2 cellular contexts compared by ENCODE assay signal in the genomic region with DNA sequence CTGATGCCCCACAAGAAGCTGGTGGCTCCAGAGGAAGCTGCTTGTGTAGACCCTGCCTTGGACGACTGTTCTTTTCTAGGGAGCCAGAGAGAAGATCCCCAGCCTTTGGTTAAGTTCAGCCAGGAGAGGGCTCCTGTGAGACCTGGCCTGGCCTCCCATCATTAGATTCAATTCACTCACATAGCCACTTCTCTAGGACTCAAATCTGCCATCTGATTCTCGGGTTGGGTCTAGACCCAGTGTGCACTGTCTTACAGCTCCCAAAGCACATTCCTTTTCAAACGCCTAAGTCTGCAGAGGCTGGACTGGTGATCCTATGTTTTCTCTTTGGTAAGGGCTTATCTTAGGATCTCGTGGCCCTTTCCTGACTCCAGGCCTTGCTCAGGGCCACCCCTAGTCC.
TF ChIP-seq lines count a peak whose summit lies in the region.

No MANE protein-coding gene starts in this region.

TF ChIP-seq in GM23338, 12 proteins besides CTCF, POLR2A, EP300 and RAD21 (continued from another document):
- TF ChIP-seq, protein P1, sequence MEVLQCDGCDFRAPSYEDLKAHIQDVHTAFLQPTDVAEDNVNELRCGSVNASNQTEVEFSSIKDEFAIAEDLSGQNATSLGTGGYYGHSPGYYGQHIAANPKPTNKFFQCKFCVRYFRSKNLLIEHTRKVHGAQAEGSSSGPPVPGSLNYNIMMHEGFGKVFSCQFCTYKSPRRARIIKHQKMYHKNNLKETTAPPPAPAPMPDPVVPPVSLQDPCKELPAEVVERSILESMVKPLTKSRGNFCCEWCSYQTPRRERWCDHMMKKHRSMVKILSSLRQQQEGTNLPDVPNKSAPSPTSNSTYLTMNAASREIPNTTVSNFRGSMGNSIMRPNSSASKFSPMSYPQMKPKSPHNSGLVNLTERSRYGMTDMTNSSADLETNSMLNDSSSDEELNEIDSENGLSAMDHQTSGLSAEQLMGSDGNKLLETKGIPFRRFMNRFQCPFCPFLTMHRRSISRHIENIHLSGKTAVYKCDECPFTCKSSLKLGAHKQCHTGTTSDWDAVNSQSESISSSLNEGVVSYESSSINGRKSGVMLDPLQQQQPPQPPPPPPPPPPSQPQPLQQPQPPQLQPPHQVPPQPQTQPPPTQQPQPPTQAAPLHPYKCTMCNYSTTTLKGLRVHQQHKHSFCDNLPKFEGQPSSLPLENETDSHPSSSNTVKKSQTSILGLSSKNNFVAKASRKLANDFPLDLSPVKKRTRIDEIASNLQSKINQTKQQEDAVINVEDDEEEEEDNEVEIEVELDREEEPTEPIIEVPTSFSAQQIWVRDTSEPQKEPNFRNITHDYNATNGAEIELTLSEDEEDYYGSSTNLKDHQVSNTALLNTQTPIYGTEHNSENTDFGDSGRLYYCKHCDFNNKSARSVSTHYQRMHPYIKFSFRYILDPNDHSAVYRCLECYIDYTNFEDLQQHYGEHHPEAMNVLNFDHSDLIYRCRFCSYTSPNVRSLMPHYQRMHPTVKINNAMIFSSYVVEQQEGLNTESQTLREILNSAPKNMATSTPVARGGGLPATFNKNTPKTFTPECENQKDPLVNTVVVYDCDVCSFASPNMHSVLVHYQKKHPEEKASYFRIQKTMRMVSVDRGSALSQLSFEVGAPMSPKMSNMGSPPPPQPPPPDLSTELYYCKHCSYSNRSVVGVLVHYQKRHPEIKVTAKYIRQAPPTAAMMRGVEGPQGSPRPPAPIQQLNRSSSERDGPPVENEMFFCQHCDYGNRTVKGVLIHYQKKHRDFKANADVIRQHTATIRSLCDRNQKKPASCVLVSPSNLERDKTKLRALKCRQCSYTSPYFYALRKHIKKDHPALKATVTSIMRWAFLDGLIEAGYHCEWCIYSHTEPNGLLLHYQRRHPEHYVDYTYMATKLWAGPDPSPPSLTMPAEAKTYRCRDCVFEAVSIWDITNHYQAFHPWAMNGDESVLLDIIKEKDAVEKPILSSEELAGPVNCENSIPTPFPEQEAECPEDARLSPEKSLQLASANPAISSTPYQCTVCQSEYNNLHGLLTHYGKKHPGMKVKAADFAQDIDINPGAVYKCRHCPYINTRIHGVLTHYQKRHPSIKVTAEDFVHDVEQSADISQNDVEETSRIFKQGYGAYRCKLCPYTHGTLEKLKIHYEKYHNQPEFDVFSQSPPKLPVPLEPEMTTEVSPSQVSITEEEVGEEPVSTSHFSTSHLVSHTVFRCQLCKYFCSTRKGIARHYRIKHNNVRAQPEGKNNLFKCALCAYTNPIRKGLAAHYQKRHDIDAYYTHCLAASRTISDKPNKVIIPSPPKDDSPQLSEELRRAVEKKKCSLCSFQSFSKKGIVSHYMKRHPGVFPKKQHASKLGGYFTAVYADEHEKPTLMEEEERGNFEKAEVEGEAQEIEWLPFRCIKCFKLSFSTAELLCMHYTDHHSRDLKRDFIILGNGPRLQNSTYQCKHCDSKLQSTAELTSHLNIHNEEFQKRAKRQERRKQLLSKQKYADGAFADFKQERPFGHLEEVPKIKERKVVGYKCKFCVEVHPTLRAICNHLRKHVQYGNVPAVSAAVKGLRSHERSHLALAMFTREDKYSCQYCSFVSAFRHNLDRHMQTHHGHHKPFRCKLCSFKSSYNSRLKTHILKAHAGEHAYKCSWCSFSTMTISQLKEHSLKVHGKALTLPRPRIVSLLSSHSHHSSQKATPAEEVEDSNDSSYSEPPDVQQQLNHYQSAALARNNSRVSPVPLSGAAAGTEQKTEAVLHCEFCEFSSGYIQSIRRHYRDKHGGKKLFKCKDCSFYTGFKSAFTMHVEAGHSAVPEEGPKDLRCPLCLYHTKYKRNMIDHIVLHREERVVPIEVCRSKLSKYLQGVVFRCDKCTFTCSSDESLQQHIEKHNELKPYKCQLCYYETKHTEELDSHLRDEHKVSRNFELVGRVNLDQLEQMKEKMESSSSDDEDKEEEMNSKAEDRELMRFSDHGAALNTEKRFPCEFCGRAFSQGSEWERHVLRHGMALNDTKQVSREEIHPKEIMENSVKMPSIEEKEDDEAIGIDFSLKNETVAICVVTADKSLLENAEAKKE (CRISPR knock-in tag; IDR thresholded peaks at IDR 0.05) = no peak
- no peak for TF ChIP-seq STAT1 (IDR thresholded peaks at IDR 0.05; ENCODE audit: unreplicated experiment)
- TF ChIP-seq, protein P2, sequence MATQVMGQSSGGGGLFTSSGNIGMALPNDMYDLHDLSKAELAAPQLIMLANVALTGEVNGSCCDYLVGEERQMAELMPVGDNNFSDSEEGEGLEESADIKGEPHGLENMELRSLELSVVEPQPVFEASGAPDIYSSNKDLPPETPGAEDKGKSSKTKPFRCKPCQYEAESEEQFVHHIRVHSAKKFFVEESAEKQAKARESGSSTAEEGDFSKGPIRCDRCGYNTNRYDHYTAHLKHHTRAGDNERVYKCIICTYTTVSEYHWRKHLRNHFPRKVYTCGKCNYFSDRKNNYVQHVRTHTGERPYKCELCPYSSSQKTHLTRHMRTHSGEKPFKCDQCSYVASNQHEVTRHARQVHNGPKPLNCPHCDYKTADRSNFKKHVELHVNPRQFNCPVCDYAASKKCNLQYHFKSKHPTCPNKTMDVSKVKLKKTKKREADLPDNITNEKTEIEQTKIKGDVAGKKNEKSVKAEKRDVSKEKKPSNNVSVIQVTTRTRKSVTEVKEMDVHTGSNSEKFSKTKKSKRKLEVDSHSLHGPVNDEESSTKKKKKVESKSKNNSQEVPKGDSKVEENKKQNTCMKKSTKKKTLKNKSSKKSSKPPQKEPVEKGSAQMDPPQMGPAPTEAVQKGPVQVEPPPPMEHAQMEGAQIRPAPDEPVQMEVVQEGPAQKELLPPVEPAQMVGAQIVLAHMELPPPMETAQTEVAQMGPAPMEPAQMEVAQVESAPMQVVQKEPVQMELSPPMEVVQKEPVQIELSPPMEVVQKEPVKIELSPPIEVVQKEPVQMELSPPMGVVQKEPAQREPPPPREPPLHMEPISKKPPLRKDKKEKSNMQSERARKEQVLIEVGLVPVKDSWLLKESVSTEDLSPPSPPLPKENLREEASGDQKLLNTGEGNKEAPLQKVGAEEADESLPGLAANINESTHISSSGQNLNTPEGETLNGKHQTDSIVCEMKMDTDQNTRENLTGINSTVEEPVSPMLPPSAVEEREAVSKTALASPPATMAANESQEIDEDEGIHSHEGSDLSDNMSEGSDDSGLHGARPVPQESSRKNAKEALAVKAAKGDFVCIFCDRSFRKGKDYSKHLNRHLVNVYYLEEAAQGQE (IDR thresholded peaks at IDR 0.05; ENCODE audit: unreplicated experiment) = no peak
- TF ChIP-seq, protein P3, sequence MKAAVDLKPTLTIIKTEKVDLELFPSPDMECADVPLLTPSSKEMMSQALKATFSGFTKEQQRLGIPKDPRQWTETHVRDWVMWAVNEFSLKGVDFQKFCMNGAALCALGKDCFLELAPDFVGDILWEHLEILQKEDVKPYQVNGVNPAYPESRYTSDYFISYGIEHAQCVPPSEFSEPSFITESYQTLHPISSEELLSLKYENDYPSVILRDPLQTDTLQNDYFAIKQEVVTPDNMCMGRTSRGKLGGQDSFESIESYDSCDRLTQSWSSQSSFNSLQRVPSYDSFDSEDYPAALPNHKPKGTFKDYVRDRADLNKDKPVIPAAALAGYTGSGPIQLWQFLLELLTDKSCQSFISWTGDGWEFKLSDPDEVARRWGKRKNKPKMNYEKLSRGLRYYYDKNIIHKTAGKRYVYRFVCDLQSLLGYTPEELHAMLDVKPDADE (IDR thresholded peaks at IDR 0.05) = no peak
TF ChIP-seq in GM23338: peak in this region for 0.

TF ChIP-seq in SK-N-SH treated with all-trans-retinoic acid at 6 μM for 48 hours, 23 proteins besides CTCF, POLR2A, EP300 and RAD21 (continued from another document):
- no peak for TF ChIP-seq ZNF8 (CRISPR knock-in tag; IDR thresholded peaks at IDR 0.05)
- TF ChIP-seq ZC3H10 (CRISPR knock-in tag; IDR thresholded peaks at IDR 0.05) = no peak
- TF ChIP-seq TOX (CRISPR knock-in tag; IDR thresholded peaks at IDR 0.05; ENCODE audit: borderline replicate concordance) = no peak
- no peak for TF ChIP-seq SNAI2 (CRISPR knock-in tag; IDR thresholded peaks at IDR 0.05)
- TF ChIP-seq, protein P4, sequence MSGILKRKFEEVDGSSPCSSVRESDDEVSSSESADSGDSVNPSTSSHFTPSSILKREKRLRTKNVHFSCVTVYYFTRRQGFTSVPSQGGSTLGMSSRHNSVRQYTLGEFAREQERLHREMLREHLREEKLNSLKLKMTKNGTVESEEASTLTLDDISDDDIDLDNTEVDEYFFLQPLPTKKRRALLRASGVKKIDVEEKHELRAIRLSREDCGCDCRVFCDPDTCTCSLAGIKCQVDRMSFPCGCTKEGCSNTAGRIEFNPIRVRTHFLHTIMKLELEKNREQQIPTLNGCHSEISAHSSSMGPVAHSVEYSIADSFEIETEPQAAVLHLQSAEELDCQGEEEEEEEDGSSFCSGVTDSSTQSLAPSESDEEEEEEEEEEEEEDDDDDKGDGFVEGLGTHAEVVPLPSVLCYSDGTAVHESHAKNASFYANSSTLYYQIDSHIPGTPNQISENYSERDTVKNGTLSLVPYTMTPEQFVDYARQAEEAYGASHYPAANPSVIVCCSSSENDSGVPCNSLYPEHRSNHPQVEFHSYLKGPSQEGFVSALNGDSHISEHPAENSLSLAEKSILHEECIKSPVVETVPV (CRISPR knock-in tag; IDR thresholded peaks at IDR 0.05) = no peak
- TF ChIP-seq ZNF565 (CRISPR knock-in tag; conservative IDR thresholded peaks at IDR 0.05; ENCODE audit: low read depth) = no peak
- TF ChIP-seq ZFP3 (CRISPR knock-in tag; IDR thresholded peaks at IDR 0.05) = no peak
- no peak for TF ChIP-seq ZNF70 (CRISPR knock-in tag; IDR thresholded peaks at IDR 0.05)
- no peak for TF ChIP-seq ARNTL (CRISPR knock-in tag; IDR thresholded peaks at IDR 0.05; ENCODE audit: borderline replicate concordance, low read depth)
